Comparison of ENCODE assay signal across 1 cellular context in genomic region chr12:18837025-18837424, GRCh38.
TF ChIP-seq lines count a peak whose summit lies in the region.

No MANE protein-coding gene starts in this region.

TF ChIP-seq in A549, 52 proteins besides CTCF, POLR2A, EP300 and RAD21 (continued from another document):
- TF ChIP-seq, protein P1, sequence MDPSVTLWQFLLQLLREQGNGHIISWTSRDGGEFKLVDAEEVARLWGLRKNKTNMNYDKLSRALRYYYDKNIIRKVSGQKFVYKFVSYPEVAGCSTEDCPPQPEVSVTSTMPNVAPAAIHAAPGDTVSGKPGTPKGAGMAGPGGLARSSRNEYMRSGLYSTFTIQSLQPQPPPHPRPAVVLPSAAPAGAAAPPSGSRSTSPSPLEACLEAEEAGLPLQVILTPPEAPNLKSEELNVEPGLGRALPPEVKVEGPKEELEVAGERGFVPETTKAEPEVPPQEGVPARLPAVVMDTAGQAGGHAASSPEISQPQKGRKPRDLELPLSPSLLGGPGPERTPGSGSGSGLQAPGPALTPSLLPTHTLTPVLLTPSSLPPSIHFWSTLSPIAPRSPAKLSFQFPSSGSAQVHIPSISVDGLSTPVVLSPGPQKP (IDR thresholded peaks at IDR 0.05; ENCODE audit: low read depth, low read length): no peak
